Comparison of ENCODE assay signal across 25 cellular contexts in genomic region chr2:208642125-208642779, GRCh38.
"Had no signal": no experiment of that assay in that cellular context is flagged by ENCODE, and none has a peak within 500 bp of the region (broad histone marks: within the 10 kb centered on the region; RNA-seq: fewer than 3 reads in every experiment).

No MANE protein-coding gene starts in this region.

- H3K27me3 ChIP-seq: MG63 had no signal

- FAIRE-seq: HTR-8/SVneo had no signal

- H3K9ac ChIP-seq: SK-N-SH had no signal

- DNase-seq: Karpas-422, KG1, MG63, NCI-H1092, NCI-H1105 treated with DMSO at 0.1 percent for 48 hours, NCI-H1417 treated with DMSO at 0.1 percent for 48 hours, NCI-H146, NCI-H1694 treated with DMSO at 0.1 percent for 48 hours, NCI-H1930, NCI-H2081, NCI-H2107, NCI-H2227 treated with DMSO at 0.1 percent for 48 hours, NCI-H446, NCI-H510A, NCI-H524 treated with DMSO at 0.1 percent for 48 hours, NCI-H69, NCI-H774, PC-3, SHP77, SK-N-SH, SW 1271 had no signal

- H3K4me2 ChIP-seq: SK-N-SH had no signal

- H3K36me3 ChIP-seq: MG63 had no signal

- H3K4me3 ChIP-seq: MG63 had no signal

- ATAC-seq: Panc1, PC-3 had no signal

- H3K9me3 ChIP-seq: MG63, SK-N-SH had no signal

- H3K27ac ChIP-seq: HL-60, RWPE1 had no signal
